ENCODE assay signal across 10 cellular contexts in the genomic region with DNA sequence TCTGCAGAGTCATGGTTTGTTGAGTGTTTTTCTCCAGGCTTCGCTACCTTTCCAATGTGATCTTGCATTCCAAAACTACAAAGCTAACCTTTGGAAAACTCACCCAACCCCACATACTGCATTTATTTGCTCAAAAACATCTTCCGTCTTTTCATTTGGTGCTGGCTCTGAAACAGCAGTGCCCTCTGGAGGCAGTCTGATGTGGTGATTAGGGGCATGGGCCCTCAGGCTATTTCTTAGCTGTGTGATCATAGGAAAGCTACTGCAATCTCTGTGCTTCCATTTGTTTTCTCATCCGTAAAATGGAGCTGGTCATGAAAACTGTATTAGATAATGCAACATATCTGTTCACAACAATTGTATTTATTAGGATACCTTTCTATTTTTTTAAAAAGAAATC. TPM values are rescaled to one million over a fixed set of nuclear protein-coding genes. Genes with fewer than 3 reads are reported as not detected.
DNase-seq lines count a peak whose midpoint lies in the region; ATAC-seq and TF ChIP-seq lines count a peak whose summit lies in the region.
"Had no signal": no experiment of that assay in that cellular context is flagged by ENCODE, and none has a peak within 500 bp of the region (broad histone marks: within the 10 kb centered on the region; RNA-seq: fewer than 3 reads in every experiment).

No MANE protein-coding gene starts in this region.

- no peaks in the 10 kb centered on the region for H3K9me3 ChIP-seq in psoas muscle
- H3K9me3 ChIP-seq in CD8-positive, alpha-beta memory T cell (ENCODE audit: low read length), result no peaks in the 10 kb centered on the region
- H3K9me3 ChIP-seq: HAP-1 had no signal

- peaks cover 0 to 5% of the 10 kb centered on the region in 2 donors for H3K36me3 ChIP-seq in psoas muscle (ENCODE audit: insufficient read depth in 1 of 2, low read depth in 1 of 2)
- H3K36me3 ChIP-seq in CD8-positive, alpha-beta memory T cell (ENCODE audit: insufficient read depth, low read length), result peaks cover under 1% of the 10 kb centered on the region

- H3K36me3 Mint-ChIP-seq in CD8-positive, alpha-beta memory T cell, result peaks cover 11 to 59% (median 13%) of the 10 kb centered on the region in 3 donors

- POLR2A ChIA-PET in CD8-positive, alpha-beta memory T cell (lab: Charles Lee), result no interaction called here

- H3K27ac ChIP-seq in psoas muscle, result no peak overlapping the region
- no peak overlapping the region for H3K27ac ChIP-seq in CD8-positive, alpha-beta memory T cell (ENCODE audit: low read depth, low read length)

- H3K27me3 Mint-ChIP-seq in CD8-positive, alpha-beta memory T cell, result no peaks in the 10 kb centered on the region
- H3K27me3 Mint-ChIP-seq: central memory CD8-positive, alpha-beta T cell had no signal

- no peaks in the 10 kb centered on the region for H3K27me3 ChIP-seq in psoas muscle (ENCODE audit: insufficient read depth in 3 of 3, low read length in 2 of 3)
- H3K27me3 ChIP-seq in CD8-positive, alpha-beta memory T cell (ENCODE audit: insufficient read depth, low read length, poor library complexity, severe bottlenecking), result no peaks in the 10 kb centered on the region

- H3K4me3 Mint-ChIP-seq in CD8-positive, alpha-beta memory T cell, result no peak overlapping the region
- H3K4me3 Mint-ChIP-seq: central memory CD8-positive, alpha-beta T cell had no signal

- H3K27ac Mint-ChIP-seq in CD8-positive, alpha-beta memory T cell, result peak overlapping the region in 3 of 8 donors; percentile 7 to 27 (median 25)

- H3K4me1 Mint-ChIP-seq in CD8-positive, alpha-beta memory T cell, result peaks cover 15 to 28% (median 23%) of the 10 kb centered on the region in 3 donors

- no peak for ATAC-seq in psoas muscle

- H3K4me3 ChIP-seq in epithelial cell of esophagus (ENCODE audit: low read length), result no peak overlapping the region
- no peak overlapping the region for H3K4me3 ChIP-seq in psoas muscle
- no peak overlapping the region for H3K4me3 ChIP-seq in CD8-positive, alpha-beta memory T cell (ENCODE audit: low read length)
- H3K4me3 ChIP-seq: HAP-1 had no signal

- TF ChIP-seq CTCF in epithelial cell of esophagus (IDR thresholded peaks at IDR 0.05; ENCODE audit: insufficient read depth, low read depth, low read length, missing control alignments) (peak; percentile 40), psoas muscle (IDR thresholded peaks at IDR 0.05) (peak; percentile 37)

- DNase-seq in stimulated activated CD4-positive, alpha-beta T cell treated with anti-CD3 and anti-CD28 coated beads, Interleukin-12 subunit alpha, Interleukin-12 subunit beta, amount 100 ng/mL, for 4 hours, result peak; percentile 4
- DNase-seq in stimulated activated CD4-positive, alpha-beta T cell treated with anti-CD3 and anti-CD28 coated beads, Interleukin-2, amount 100 ng/mL, for 48 hours, result no peak
- DNase-seq in OCI-M1 (lab: John Stamatoyannopoulos, UW), result peak; percentile 49
- DNase-seq in epithelial cell of esophagus (ENCODE audit: low read depth), result peak; percentile 48
- DNase-seq in psoas muscle, result no peak
- DNase-seq in CD8-positive, alpha-beta memory T cell, result no peak
- DNase-seq in effector CD4-positive, alpha-beta T cell, result no peak
- DNase-seq in T-helper 9 cell, result no peak

- CTCF ChIA-PET in CD8-positive, alpha-beta memory T cell (lab: Charles Lee), result interaction anchor here (1.5 to 1.6 kb wide), 2 partner anchors 10 to 143 kb away, joined by 3 to 4 read pairs; no protein-coding TSS in a partner anchor

- intact Hi-C loops in psoas muscle (cut with DNase I), result loop anchor here (5.0 kb wide), 2 partner anchors 82 to 467 kb away; no protein-coding TSS in a partner anchor

- H3K4me1 ChIP-seq in psoas muscle, result no peaks in the 10 kb centered on the region
- H3K4me1 ChIP-seq in CD8-positive, alpha-beta memory T cell (ENCODE audit: insufficient read depth, low read length), result peaks cover 3% of the 10 kb centered on the region

- no peaks in the 10 kb centered on the region for H3K9me3 Mint-ChIP-seq in CD8-positive, alpha-beta memory T cell
- H3K9me3 Mint-ChIP-seq: central memory CD8-positive, alpha-beta T cell had no signal

- WGBS in psoas muscle, 3 donors, result 89 to 96% (median 96%) methylated on average over 3 of the region's 3 CpGs

RNA-seq across cellular contexts. Expression of a gene that starts 47.0 kb away (rescaled TPM):
- 10 to 100 TPM in 3 of 4 donors, 1 to 10 TPM in 1; 7.8 to 17.1 (median 15.2) TPM for total RNA-seq in psoas muscle
- polyA plus RNA-seq in psoas muscle, result 10 to 100 TPM; 16.2 to 30.5 (median 19.7) TPM
- 10 to 100 TPM; 30.2 to 31.1 TPM for total RNA-seq in CD8-positive, alpha-beta memory T cell
- 63.4 TPM for polyA plus RNA-seq in CD8-positive, alpha-beta memory T cell

Comparison
In these comparisons a context has a peak if more than half of its experiments do, and no peak if none do; other contexts are left out.
1. DNase-seq: peak in stimulated activated CD4-positive, alpha-beta T cell treated with anti-CD3 and anti-CD28 coated beads, Interleukin-12 subunit alpha, Interleukin-12 subunit beta, amount 100 ng/mL, for 4 hours (single experiment), OCI-M1 (single experiment) and epithelial cell of esophagus (single experiment); none in stimulated activated CD4-positive, alpha-beta T cell treated with anti-CD3 and anti-CD28 coated beads, Interleukin-2, amount 100 ng/mL, for 48 hours (0 of 2), psoas muscle (0 of 2), CD8-positive, alpha-beta memory T cell (0 of 5), effector CD4-positive, alpha-beta T cell (single experiment) and T-helper 9 cell (single experiment).